ENCODE assay signal across 1 cellular context in the genomic region with DNA sequence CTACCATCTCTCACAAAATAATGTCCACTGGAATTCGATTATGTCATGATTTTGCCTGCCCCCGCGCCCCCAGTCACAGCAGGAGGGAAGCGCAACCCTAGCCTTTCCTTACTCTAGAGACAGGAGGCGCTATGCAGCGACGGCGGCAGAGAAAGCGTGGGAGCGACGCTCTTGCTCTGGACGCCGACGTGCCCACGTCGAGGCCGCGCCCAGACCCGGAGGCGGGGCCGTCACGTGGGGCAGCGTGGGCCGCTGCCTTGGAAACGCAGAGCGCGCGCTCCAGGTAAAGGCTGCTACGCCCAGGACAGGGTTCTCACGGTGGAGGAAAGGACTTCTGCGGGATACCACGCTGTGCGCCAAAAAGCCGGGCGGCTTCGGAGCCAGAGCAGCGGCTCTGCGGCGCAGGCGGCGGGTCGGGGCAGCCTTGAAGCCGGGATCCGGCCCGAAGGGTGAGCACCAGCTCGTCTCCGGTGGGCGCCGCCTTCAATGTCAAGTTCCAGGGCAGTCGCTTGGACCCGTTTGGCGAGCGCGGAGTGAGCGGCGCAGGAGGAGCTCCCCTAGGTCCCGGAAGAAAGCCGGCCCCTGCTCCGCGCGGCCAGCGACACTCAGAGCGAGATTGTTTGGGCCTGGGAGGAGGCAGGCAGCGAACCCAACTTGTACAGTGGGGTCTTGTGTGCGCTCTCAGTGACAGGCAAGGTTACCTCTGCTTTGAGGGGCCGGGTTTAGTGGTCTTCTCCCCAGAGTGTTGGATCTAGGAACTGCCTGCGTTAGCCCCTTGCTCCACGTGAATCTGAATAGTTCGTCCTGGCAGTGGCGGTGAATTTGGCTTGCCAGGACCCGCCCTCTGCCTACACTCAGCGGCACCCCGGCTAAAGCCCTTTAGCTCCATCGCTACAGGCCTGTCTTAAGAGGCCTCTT.
TF ChIP-seq lines count a peak whose summit lies in the region.

No MANE protein-coding gene starts in this region.

TF ChIP-seq in SK-N-SH, 30 proteins besides CTCF, POLR2A, EP300 and RAD21 (continued from another document):
- no peak for TF ChIP-seq FOSL2 (IDR thresholded peaks at IDR 0.05; ENCODE audit: borderline replicate concordance, low read depth)
- TF ChIP-seq, protein P1, sequence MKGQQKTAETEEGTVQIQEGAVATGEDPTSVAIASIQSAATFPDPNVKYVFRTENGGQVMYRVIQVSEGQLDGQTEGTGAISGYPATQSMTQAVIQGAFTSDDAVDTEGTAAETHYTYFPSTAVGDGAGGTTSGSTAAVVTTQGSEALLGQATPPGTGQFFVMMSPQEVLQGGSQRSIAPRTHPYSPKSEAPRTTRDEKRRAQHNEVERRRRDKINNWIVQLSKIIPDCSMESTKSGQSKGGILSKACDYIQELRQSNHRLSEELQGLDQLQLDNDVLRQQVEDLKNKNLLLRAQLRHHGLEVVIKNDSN (IDR thresholded peaks at IDR 0.05; ENCODE audit: borderline replicate concordance, low read depth), result peak; percentile 98
- TF ChIP-seq TCF12 (IDR thresholded peaks at IDR 0.05), result no peak
- TF ChIP-seq, protein P2, sequence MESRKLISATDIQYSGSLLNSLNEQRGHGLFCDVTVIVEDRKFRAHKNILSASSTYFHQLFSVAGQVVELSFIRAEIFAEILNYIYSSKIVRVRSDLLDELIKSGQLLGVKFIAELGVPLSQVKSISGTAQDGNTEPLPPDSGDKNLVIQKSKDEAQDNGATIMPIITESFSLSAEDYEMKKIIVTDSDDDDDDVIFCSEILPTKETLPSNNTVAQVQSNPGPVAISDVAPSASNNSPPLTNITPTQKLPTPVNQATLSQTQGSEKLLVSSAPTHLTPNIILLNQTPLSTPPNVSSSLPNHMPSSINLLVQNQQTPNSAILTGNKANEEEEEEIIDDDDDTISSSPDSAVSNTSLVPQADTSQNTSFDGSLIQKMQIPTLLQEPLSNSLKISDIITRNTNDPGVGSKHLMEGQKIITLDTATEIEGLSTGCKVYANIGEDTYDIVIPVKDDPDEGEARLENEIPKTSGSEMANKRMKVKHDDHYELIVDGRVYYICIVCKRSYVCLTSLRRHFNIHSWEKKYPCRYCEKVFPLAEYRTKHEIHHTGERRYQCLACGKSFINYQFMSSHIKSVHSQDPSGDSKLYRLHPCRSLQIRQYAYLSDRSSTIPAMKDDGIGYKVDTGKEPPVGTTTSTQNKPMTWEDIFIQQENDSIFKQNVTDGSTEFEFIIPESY (IDR thresholded peaks at IDR 0.05; ENCODE audit: borderline replicate concordance, low read depth), result peak; percentile 51; the same call in 1 of the 2 replicates
- TF ChIP-seq YY1 (IDR thresholded peaks at IDR 0.05; ENCODE audit: low read depth), result no peak
- TF ChIP-seq NRF1 (IDR thresholded peaks at IDR 0.05; ENCODE audit: low read depth, low read length), result no peak
- TF ChIP-seq SMC3 (IDR thresholded peaks at IDR 0.05; ENCODE audit: low read depth, low read length), result no peak; the same call in 1 of the 2 replicates
- TF ChIP-seq, protein P3, sequence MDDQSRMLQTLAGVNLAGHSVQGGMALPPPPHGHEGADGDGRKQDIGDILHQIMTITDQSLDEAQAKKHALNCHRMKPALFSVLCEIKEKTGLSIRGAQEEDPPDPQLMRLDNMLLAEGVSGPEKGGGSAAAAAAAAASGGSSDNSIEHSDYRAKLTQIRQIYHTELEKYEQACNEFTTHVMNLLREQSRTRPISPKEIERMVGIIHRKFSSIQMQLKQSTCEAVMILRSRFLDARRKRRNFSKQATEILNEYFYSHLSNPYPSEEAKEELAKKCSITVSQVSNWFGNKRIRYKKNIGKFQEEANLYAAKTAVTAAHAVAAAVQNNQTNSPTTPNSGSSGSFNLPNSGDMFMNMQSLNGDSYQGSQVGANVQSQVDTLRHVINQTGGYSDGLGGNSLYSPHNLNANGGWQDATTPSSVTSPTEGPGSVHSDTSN (IDR thresholded peaks at IDR 0.05), result peak; percentile 10; the same call in 1 of the 2 replicates
- TF ChIP-seq POLR2AphosphoS5 (IDR thresholded peaks at IDR 0.05; ENCODE audit: low read depth, low read length), result peak; percentile 29; the same call in 1 of the 2 replicates
- TF ChIP-seq MXI1 (IDR thresholded peaks at IDR 0.05; ENCODE audit: low read depth, low read length), result peak; percentile 97
- TF ChIP-seq GABPA (IDR thresholded peaks at IDR 0.05; ENCODE audit: low read depth), result no peak
- no peak for TF ChIP-seq RFX5 (IDR thresholded peaks at IDR 0.05; ENCODE audit: low read length)
- peak; percentile 83 for TF ChIP-seq CHD2 (IDR thresholded peaks at IDR 0.05; ENCODE audit: low read length, partially characterized antibody)
- TF ChIP-seq TAF1 (IDR thresholded peaks at IDR 0.05; ENCODE audit: borderline replicate concordance, low read depth, low read length), result no peak
- TF ChIP-seq, protein P4, sequence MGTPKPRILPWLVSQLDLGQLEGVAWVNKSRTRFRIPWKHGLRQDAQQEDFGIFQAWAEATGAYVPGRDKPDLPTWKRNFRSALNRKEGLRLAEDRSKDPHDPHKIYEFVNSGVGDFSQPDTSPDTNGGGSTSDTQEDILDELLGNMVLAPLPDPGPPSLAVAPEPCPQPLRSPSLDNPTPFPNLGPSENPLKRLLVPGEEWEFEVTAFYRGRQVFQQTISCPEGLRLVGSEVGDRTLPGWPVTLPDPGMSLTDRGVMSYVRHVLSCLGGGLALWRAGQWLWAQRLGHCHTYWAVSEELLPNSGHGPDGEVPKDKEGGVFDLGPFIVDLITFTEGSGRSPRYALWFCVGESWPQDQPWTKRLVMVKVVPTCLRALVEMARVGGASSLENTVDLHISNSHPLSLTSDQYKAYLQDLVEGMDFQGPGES (IDR thresholded peaks at IDR 0.05; ENCODE audit: low read depth, low read length), result no peak
- no peak for TF ChIP-seq NFIC (IDR thresholded peaks at IDR 0.05; ENCODE audit: borderline replicate concordance)
- TF ChIP-seq, protein P5, sequence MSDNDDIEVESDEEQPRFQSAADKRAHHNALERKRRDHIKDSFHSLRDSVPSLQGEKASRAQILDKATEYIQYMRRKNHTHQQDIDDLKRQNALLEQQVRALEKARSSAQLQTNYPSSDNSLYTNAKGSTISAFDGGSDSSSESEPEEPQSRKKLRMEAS (IDR thresholded peaks at IDR 0.05; ENCODE audit: low read depth), result peak; percentile 83
- TF ChIP-seq RXRA (IDR thresholded peaks at IDR 0.05; ENCODE audit: borderline replicate concordance, low read depth), result no peak
- no peak for TF ChIP-seq JUND (IDR thresholded peaks at IDR 0.05)
- no peak for TF ChIP-seq FOXJ3 (CRISPR knock-in tag; IDR thresholded peaks at IDR 0.05)
- TF ChIP-seq TEAD4 (IDR thresholded peaks at IDR 0.05; ENCODE audit: borderline replicate concordance, insufficient read depth), result no peak
